ENCODE assay signal across 1 cellular context in the genomic region with DNA sequence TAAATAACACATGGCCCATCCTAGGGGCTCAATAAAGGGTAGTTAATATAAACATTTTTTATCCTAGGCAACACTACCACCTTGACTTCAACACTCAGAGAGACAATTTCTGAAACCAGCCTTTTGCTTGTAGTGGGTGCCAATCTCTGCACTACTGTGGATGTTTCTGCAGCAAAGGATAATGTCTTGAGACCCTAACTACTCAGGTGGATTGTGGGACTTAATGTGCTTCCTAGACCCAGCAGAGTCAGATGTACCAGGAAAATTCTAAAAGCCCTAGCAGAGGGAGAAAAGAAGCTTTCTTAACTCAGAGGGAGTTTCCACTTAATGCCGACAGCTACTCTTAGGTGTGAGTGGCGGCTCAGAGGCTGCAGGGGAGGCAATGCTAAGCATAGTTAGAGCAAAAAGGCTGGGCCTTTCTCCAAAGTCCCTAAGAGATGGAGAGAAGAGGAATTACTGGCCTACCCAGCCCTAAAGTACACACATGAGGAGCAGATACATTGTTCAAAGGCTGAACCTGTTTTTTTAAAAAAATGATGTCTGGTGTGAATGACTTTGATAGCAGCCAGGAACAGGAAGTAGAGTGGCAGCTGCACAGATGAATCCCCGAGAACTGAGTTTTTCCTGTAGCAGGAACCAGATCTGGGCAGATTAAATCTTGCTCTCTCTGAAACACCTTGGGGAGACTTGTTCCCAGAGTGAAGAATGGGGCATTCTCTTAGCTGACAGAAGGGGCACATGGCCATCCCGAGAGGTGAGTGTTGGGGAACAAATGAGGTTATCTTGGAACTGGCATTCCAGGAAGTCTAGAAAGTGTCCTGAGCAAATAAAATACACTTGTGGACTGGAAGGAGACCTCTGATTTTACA.
A peak's percentile ranks its signal among the peaks of the same experiment; 100 is the strongest.
TF ChIP-seq lines count a peak whose summit lies in the region.

No MANE protein-coding gene starts in this region.

TF ChIP-seq in HepG2, 621 proteins besides CTCF, POLR2A, EP300 and RAD21 (continued from another document and continues in another):
- TF ChIP-seq TCF7L2 (IDR thresholded peaks at IDR 0.05; ENCODE audit: low read depth, low read length), result no peak
- no peak for TF ChIP-seq ZBTB44 (CRISPR knock-in tag; IDR thresholded peaks at IDR 0.05)
- TF ChIP-seq, protein P1, sequence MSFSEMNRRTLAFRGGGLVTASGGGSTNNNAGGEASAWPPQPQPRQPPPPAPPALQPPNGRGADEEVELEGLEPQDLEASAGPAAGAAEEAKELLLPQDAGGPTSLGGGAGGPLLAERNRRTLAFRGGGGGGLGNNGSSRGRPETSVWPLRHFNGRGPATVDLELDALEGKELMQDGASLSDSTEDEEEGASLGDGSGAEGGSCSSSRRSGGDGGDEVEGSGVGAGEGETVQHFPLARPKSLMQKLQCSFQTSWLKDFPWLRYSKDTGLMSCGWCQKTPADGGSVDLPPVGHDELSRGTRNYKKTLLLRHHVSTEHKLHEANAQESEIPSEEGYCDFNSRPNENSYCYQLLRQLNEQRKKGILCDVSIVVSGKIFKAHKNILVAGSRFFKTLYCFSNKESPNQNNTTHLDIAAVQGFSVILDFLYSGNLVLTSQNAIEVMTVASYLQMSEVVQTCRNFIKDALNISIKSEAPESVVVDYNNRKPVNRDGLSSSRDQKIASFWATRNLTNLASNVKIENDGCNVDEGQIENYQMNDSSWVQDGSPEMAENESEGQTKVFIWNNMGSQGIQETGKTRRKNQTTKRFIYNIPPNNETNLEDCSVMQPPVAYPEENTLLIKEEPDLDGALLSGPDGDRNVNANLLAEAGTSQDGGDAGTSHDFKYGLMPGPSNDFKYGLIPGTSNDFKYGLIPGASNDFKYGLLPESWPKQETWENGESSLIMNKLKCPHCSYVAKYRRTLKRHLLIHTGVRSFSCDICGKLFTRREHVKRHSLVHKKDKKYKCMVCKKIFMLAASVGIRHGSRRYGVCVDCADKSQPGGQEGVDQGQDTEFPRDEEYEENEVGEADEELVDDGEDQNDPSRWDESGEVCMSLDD (CRISPR knock-in tag; IDR thresholded peaks at IDR 0.05; ENCODE audit: borderline replicate concordance), result no peak; the same call in 1 of the 2 replicates
- TF ChIP-seq ARNTL (CRISPR knock-in tag; IDR thresholded peaks at IDR 0.05), result no peak
- peak; percentile 48 for TF ChIP-seq TCF7 (IDR thresholded peaks at IDR 0.05; ENCODE audit: low read depth)
- peak; percentile 66 for TF ChIP-seq SAP130 (CRISPR knock-in tag; IDR thresholded peaks at IDR 0.05; ENCODE audit: low read depth)
- no peak for TF ChIP-seq KMT2B (CRISPR knock-in tag; IDR thresholded peaks at IDR 0.05)
- TF ChIP-seq ZBTB21 (CRISPR knock-in tag; IDR thresholded peaks at IDR 0.05), result 0 out of 2 replicates have a peak, but pooled peaks have one; percentile 55
- TF ChIP-seq ZNF468 (CRISPR knock-in tag; IDR thresholded peaks at IDR 0.05), result no peak
- TF ChIP-seq NAIF1 (CRISPR knock-in tag; IDR thresholded peaks at IDR 0.05; ENCODE audit: borderline replicate concordance), result no peak
- TF ChIP-seq SNAPC2 (CRISPR knock-in tag; IDR thresholded peaks at IDR 0.05), result no peak
- no peak for TF ChIP-seq CBX1 (IDR thresholded peaks at IDR 0.05; ENCODE audit: low read depth)
- TF ChIP-seq FLYWCH1 (CRISPR knock-in tag; IDR thresholded peaks at IDR 0.05), result no peak
- TF ChIP-seq E2F2 (CRISPR knock-in tag; IDR thresholded peaks at IDR 0.05; ENCODE audit: borderline replicate concordance), result no peak
- peak; percentile 67 for TF ChIP-seq ETV5 (CRISPR knock-in tag; IDR thresholded peaks at IDR 0.05; ENCODE audit: borderline replicate concordance)
- TF ChIP-seq FOSL1 (CRISPR knock-in tag; IDR thresholded peaks at IDR 0.05; ENCODE audit: borderline replicate concordance), result no peak
- no peak for TF ChIP-seq ZNF317 (CRISPR knock-in tag; IDR thresholded peaks at IDR 0.05)
- no peak for TF ChIP-seq SMARCE1 (IDR thresholded peaks at IDR 0.05; ENCODE audit: borderline replicate concordance)
- TF ChIP-seq HOXA5 (CRISPR knock-in tag; IDR thresholded peaks at IDR 0.05), result 0 out of 2 replicates have a peak, but pooled peaks have one; percentile 71
- TF ChIP-seq ZNF34 (CRISPR knock-in tag; IDR thresholded peaks at IDR 0.05; ENCODE audit: borderline replicate concordance), result no peak
- TF ChIP-seq, protein P2, sequence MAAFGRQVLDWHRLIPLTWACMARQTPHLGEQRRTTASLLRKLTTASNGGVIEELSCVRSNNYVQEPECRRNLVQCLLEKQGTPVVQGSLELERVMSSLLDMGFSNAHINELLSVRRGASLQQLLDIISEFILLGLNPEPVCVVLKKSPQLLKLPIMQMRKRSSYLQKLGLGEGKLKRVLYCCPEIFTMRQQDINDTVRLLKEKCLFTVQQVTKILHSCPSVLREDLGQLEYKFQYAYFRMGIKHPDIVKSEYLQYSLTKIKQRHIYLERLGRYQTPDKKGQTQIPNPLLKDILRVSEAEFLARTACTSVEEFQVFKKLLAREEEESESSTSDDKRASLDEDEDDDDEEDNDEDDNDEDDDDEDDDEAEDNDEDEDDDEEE (CRISPR knock-in tag; IDR thresholded peaks at IDR 0.05), result no peak
- TF ChIP-seq, protein P3, sequence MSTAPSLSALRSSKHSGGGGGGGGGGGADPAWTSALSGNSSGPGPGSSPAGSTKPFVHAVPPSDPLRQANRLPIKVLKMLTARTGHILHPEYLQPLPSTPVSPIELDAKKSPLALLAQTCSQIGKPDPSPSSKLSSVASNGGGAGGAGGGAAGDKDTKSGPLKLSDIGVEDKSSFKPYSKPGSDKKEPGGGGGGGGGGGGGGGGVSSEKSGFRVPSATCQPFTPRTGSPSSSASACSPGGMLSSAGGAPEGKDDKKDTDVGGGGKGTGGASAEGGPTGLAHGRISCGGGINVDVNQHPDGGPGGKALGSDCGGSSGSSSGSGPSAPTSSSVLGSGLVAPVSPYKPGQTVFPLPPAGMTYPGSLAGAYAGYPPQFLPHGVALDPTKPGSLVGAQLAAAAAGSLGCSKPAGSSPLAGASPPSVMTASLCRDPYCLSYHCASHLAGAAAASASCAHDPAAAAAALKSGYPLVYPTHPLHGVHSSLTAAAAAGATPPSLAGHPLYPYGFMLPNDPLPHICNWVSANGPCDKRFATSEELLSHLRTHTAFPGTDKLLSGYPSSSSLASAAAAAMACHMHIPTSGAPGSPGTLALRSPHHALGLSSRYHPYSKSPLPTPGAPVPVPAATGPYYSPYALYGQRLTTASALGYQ (CRISPR knock-in tag; IDR thresholded peaks at IDR 0.05), result 0 out of 2 replicates have a peak, but pooled peaks have one; percentile 41
- 0 out of 2 replicates have a peak, but pooled peaks have one; percentile 44 for TF ChIP-seq MED13 (CRISPR knock-in tag; IDR thresholded peaks at IDR 0.05)
- TF ChIP-seq SRY (CRISPR knock-in tag; IDR thresholded peaks at IDR 0.05), result no peak
- no peak for TF ChIP-seq ZNF768 (CRISPR knock-in tag; IDR thresholded peaks at IDR 0.05)
- no peak for TF ChIP-seq TP53 (CRISPR knock-in tag; conservative IDR thresholded peaks at IDR 0.05)
- TF ChIP-seq SNAPC4 (CRISPR knock-in tag; IDR thresholded peaks at IDR 0.05), result no peak
- no peak for TF ChIP-seq ZNF496 (CRISPR knock-in tag; IDR thresholded peaks at IDR 0.05; ENCODE audit: insufficient replicate concordance)
- TF ChIP-seq, protein P4, sequence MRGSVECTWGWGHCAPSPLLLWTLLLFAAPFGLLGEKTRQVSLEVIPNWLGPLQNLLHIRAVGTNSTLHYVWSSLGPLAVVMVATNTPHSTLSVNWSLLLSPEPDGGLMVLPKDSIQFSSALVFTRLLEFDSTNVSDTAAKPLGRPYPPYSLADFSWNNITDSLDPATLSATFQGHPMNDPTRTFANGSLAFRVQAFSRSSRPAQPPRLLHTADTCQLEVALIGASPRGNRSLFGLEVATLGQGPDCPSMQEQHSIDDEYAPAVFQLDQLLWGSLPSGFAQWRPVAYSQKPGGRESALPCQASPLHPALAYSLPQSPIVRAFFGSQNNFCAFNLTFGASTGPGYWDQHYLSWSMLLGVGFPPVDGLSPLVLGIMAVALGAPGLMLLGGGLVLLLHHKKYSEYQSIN (CRISPR knock-in tag; IDR thresholded peaks at IDR 0.05; ENCODE audit: borderline replicate concordance), result no peak
- no peak for TF ChIP-seq POLR2AphosphoS2 (IDR thresholded peaks at IDR 0.05; ENCODE audit: low read depth, low read length)
- 0 out of 2 replicates have a peak, but pooled peaks have one; percentile 8 for TF ChIP-seq ZSCAN25 (CRISPR knock-in tag; IDR thresholded peaks at IDR 0.05)
- TF ChIP-seq, protein P5, sequence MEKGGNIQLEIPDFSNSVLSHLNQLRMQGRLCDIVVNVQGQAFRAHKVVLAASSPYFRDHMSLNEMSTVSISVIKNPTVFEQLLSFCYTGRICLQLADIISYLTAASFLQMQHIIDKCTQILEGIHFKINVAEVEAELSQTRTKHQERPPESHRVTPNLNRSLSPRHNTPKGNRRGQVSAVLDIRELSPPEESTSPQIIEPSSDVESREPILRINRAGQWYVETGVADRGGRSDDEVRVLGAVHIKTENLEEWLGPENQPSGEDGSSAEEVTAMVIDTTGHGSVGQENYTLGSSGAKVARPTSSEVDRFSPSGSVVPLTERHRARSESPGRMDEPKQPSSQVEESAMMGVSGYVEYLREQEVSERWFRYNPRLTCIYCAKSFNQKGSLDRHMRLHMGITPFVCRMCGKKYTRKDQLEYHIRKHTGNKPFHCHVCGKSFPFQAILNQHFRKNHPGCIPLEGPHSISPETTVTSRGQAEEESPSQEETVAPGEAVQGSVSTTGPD (CRISPR knock-in tag; IDR thresholded peaks at IDR 0.05), result no peak
- TF ChIP-seq WIZ (CRISPR knock-in tag; IDR thresholded peaks at IDR 0.05), result no peak
- TF ChIP-seq CHD4 (IDR thresholded peaks at IDR 0.05; ENCODE audit: borderline replicate concordance, low read length), result no peak
- no peak for TF ChIP-seq ARHGAP35 (CRISPR knock-in tag; IDR thresholded peaks at IDR 0.05; ENCODE audit: borderline replicate concordance)
- no peak for TF ChIP-seq ZUFSP (CRISPR knock-in tag; IDR thresholded peaks at IDR 0.05; ENCODE audit: borderline replicate concordance)
- no peak for TF ChIP-seq ZNF850 (CRISPR knock-in tag; conservative IDR thresholded peaks at IDR 0.05)
- no peak for TF ChIP-seq SUZ12 (IDR thresholded peaks at IDR 0.05; ENCODE audit: low read depth, low read length)
- TF ChIP-seq ZNF224 (CRISPR knock-in tag; IDR thresholded peaks at IDR 0.05), result no peak
- TF ChIP-seq REXO4 (CRISPR knock-in tag; IDR thresholded peaks at IDR 0.05; ENCODE audit: borderline replicate concordance), result no peak
- peak; percentile 79 for TF ChIP-seq ZNF614 (CRISPR knock-in tag; IDR thresholded peaks at IDR 0.05; ENCODE audit: borderline replicate concordance)
- TF ChIP-seq CBFB (CRISPR knock-in tag; IDR thresholded peaks at IDR 0.05), result no peak
